In the genomic region with DNA sequence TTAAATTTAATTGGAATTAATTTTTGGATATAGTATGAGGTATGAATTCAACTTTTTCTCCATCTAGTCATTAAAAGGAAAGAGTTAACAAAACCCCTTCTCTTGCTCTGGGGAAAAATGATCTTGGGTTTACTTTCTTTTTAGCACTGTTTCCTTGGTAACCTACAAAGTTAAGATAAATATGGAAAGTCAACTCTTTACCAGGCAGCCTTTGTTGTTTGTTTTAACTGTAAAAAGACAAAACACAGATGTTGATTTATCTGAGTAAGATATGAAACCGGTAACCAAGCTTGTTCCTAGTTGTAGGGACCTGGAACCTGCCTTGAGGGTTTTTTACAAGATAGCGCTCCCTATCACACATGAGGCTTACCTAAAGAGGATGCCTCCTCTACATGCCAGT, we compare ENCODE assay signal across 25 cellular contexts. TPM values are rescaled to one million over a fixed set of nuclear protein-coding genes. Genes with fewer than 3 reads are reported as not detected.
DNase-seq lines count a peak whose midpoint lies in the region; ATAC-seq and TF ChIP-seq lines count a peak whose summit lies in the region.
"Had no signal": no experiment of that assay in that cellular context is flagged by ENCODE, and none has a peak within 500 bp of the region (broad histone marks: within the 10 kb centered on the region; RNA-seq: fewer than 3 reads in every experiment).

No MANE protein-coding gene starts in this region.

- no peak for DNase-seq in activated naive CD4-positive, alpha-beta T cell treated with anti-CD3 and anti-CD28 coated beads, Interleukin-2, amount 50 U/mL, for 72 hours (ENCODE audit: low spot score in 2 of 2)
- no peak for DNase-seq in activated naive CD4-positive, alpha-beta T cell (lab: John Stamatoyannopoulos, UW)
- DNase-seq in astrocyte of the hippocampus (ENCODE audit: low read depth, low spot score) (peak; percentile 7), fibroblast of pulmonary artery (ENCODE audit: low read depth) (peak; percentile 35), smooth muscle cell of the brain vasculature (ENCODE audit: low read depth, low spot score) (peak; percentile 2)
- no peak for DNase-seq in activated CD8-positive, alpha-beta memory T cell treated with anti-CD3 and anti-CD28 coated beads, Interleukin-2, amount 50 U/mL, for 48 hours
- DNase-seq: activated CD8-positive, alpha-beta memory T cell treated with anti-CD3 and anti-CD28 coated beads for 24 hours; activated naive CD8-positive, alpha-beta T cell treated with anti-CD3 and anti-CD28 coated beads, Interleukin-2, amount 50 U/mL, for 24 hours; foreskin keratinocyte; H7; hypothalamus; left ventricle myocardium inferior; NCI-H1436; NCI-H524 treated with DMSO at 0.1 percent for 48 hours; psoas muscle; stimulated activated CD4-positive, alpha-beta T cell treated with anti-CD3 and anti-CD28 coated beads, Interleukin-1b, Interleukin-23, amount 100 ng/mL, for 48 hours; T-helper 9 cell; uterus had no signal

- TF ChIP-seq CTCF in fibroblast of pulmonary artery (IDR thresholded peaks at IDR 0.05; ENCODE audit: low read length, missing control alignments), result no peak

- peaks cover 0 to 14% of the 10 kb centered on the region in 2 donors for H3K36me3 Mint-ChIP-seq in activated naive CD4-positive, alpha-beta T cell treated with anti-CD3 and anti-CD28 coated beads, Interleukin-2, amount 50 U/mL, for 72 hours

- H3K9me3 Mint-ChIP-seq in activated naive CD4-positive, alpha-beta T cell treated with anti-CD3 and anti-CD28 coated beads, Interleukin-2, amount 50 U/mL, for 72 hours, result no peaks in the 10 kb centered on the region
- H3K9me3 Mint-ChIP-seq: activated naive CD8-positive, alpha-beta T cell treated with anti-CD3 and anti-CD28 coated beads, Interleukin-2, amount 50 U/mL, for 24 hours; dendritic cell treated with granulocyte-macrophage colony-stimulating factor and Interleukin-4, amounts not matched to agents 40 ng/mL and 50 ng/mL, for 4 days; neural crest cell; stimulated activated effector memory CD8-positive, alpha-beta T cell treated with anti-CD3 and anti-CD28 coated beads, Interleukin-12 subunit alpha, Interleukin-12 subunit beta, amount 100 ng/mL, for 72 hours had no signal

- H3K27ac Mint-ChIP-seq in activated naive CD4-positive, alpha-beta T cell treated with anti-CD3 and anti-CD28 coated beads, Interleukin-2, amount 50 U/mL, for 72 hours, result peak overlapping the region; percentile 38 to 91
- H3K27ac Mint-ChIP-seq: activated naive CD8-positive, alpha-beta T cell treated with anti-CD3 and anti-CD28 coated beads, Interleukin-2, amount 50 U/mL, for 24 hours; dendritic cell treated with granulocyte-macrophage colony-stimulating factor and Interleukin-4, amounts not matched to agents 40 ng/mL and 50 ng/mL, for 4 days; stimulated activated effector memory CD8-positive, alpha-beta T cell treated with anti-CD3 and anti-CD28 coated beads, Interleukin-12 subunit alpha, Interleukin-12 subunit beta, amount 100 ng/mL, for 72 hours; WTC11 had no signal

- ATAC-seq in activated naive CD4-positive, alpha-beta T cell treated with anti-CD3 and anti-CD28 coated beads, Interleukin-2, amount 50 U/mL, for 72 hours, result peak in 1 of 2 donors; percentile 74
- ATAC-seq in HG03095 (IDR thresholded peaks at IDR 0.05; ENCODE audit: unreplicated experiment) (no peak), HG02642 (IDR thresholded peaks at IDR 0.05; ENCODE audit: poor library complexity, unreplicated experiment) (no peak)
- ATAC-seq: activated naive CD8-positive, alpha-beta T cell treated with anti-CD3 and anti-CD28 coated beads, Interleukin-2, amount 50 U/mL, for 24 hours; foreskin keratinocyte; psoas muscle; stimulated activated effector memory CD8-positive, alpha-beta T cell treated with anti-CD3 and anti-CD28 coated beads, Interleukin-12 subunit alpha, Interleukin-12 subunit beta, amount 100 ng/mL, for 72 hours; WTC11 had no signal

- H3K4me3 ChIP-seq in fibroblast of pulmonary artery (replicated peaks; ENCODE audit: low read depth, low read length), result no peak overlapping the region
- H3K4me3 ChIP-seq: left ventricle myocardium inferior, psoas muscle, suprapubic skin, uterus had no signal

RNA-seq across cellular contexts. Expression of gene SANBR, which starts 10.1 kb away (rescaled TPM):
- 1 to 10 TPM; 2.9 to 5.6 TPM for total RNA-seq in activated naive CD4-positive, alpha-beta T cell treated with anti-CD3 and anti-CD28 coated beads, Interleukin-2, amount 50 U/mL, for 72 hours

RNA-seq across cellular contexts. Expression of gene PUS10, which starts 37.5 kb away (rescaled TPM):
- 10 to 100 TPM in 1 of 2 donors, 1 to 10 TPM in 1; 8.5 to 13.4 TPM for total RNA-seq in activated naive CD4-positive, alpha-beta T cell treated with anti-CD3 and anti-CD28 coated beads, Interleukin-2, amount 50 U/mL, for 72 hours

RNA-seq across cellular contexts. Expression of gene PEX13, which starts 38.0 kb away (rescaled TPM):
- 10 to 100 TPM; 14.4 to 20.7 TPM for total RNA-seq in activated naive CD4-positive, alpha-beta T cell treated with anti-CD3 and anti-CD28 coated beads, Interleukin-2, amount 50 U/mL, for 72 hours

Comparison
In these comparisons a context has a peak if more than half of its experiments do, and no peak if none do; other contexts are left out.
1. DNase-seq: peak in astrocyte of the hippocampus (single experiment), fibroblast of pulmonary artery (single experiment) and smooth muscle cell of the brain vasculature (single experiment); none in activated naive CD4-positive, alpha-beta T cell treated with anti-CD3 and anti-CD28 coated beads, Interleukin-2, amount 50 U/mL, for 72 hours (0 of 2), activated naive CD4-positive, alpha-beta T cell (0 of 4) and activated CD8-positive, alpha-beta memory T cell treated with anti-CD3 and anti-CD28 coated beads, Interleukin-2, amount 50 U/mL, for 48 hours (single experiment).